Comparison of ENCODE assay signal across 21 cellular contexts in genomic region chr2:163884416-163884815, GRCh38.
"Had no signal": no experiment of that assay in that cellular context is flagged by ENCODE, and none has a peak within 500 bp of the region (broad histone marks: within the 10 kb centered on the region; RNA-seq: fewer than 3 reads in every experiment).

No MANE protein-coding gene starts in this region.

- H3K27me3 Mint-ChIP-seq: activated B cell treated with CpG ODN at 0.5 μM for 24 hours; activated CD8-positive, alpha-beta T cell treated with anti-CD3 and anti-CD28 coated beads for 36 hours; activated T-helper 17 cell treated with anti-CD3 and anti-CD28 coated beads, Interleukin-2, amount 50 U/mL, for 72 hours; naive B cell had no signal

- H3K4me1 Mint-ChIP-seq: activated B cell treated with CpG ODN at 0.5 μM for 24 hours; activated T-helper 17 cell treated with anti-CD3 and anti-CD28 coated beads, Interleukin-2, amount 50 U/mL, for 72 hours; endodermal cell; mesothelial cell of epicardium; naive B cell; neural crest cell; stimulated activated effector memory CD8-positive, alpha-beta T cell treated with anti-CD3 and anti-CD28 coated beads, Interleukin-12 subunit alpha, Interleukin-12 subunit beta, amount 100 ng/mL, for 72 hours had no signal

- H3K27ac Mint-ChIP-seq: activated B cell treated with CpG ODN at 0.5 μM for 24 hours; activated CD8-positive, alpha-beta T cell treated with anti-CD3 and anti-CD28 coated beads for 36 hours; activated T-helper 17 cell treated with anti-CD3 and anti-CD28 coated beads, Interleukin-2, amount 50 U/mL, for 72 hours; endodermal cell; mesothelial cell of epicardium; naive B cell; stimulated activated effector memory CD8-positive, alpha-beta T cell treated with anti-CD3 and anti-CD28 coated beads, Interleukin-12 subunit alpha, Interleukin-12 subunit beta, amount 100 ng/mL, for 72 hours had no signal

- H3K36me3 Mint-ChIP-seq: mesothelial cell of epicardium; naive B cell; stimulated activated effector memory CD8-positive, alpha-beta T cell treated with anti-CD3 and anti-CD28 coated beads, Interleukin-12 subunit alpha, Interleukin-12 subunit beta, amount 100 ng/mL, for 72 hours had no signal

- H3K4me3 Mint-ChIP-seq: activated B cell treated with CpG ODN at 0.5 μM for 24 hours; activated CD8-positive, alpha-beta T cell treated with anti-CD3 and anti-CD28 coated beads for 36 hours; activated T-helper 17 cell treated with anti-CD3 and anti-CD28 coated beads, Interleukin-2, amount 50 U/mL, for 72 hours; endodermal cell; mesothelial cell of epicardium; naive B cell; neural crest cell; stimulated activated effector memory CD8-positive, alpha-beta T cell treated with anti-CD3 and anti-CD28 coated beads, Interleukin-12 subunit alpha, Interleukin-12 subunit beta, amount 100 ng/mL, for 72 hours had no signal

- H3K9me3 Mint-ChIP-seq: activated B cell treated with CpG ODN at 0.5 μM for 24 hours, endodermal cell had no signal

- ATAC-seq: activated CD8-positive, alpha-beta T cell treated with anti-CD3 and anti-CD28 coated beads for 36 hours; activated T-helper 17 cell treated with anti-CD3 and anti-CD28 coated beads, Interleukin-2, amount 50 U/mL, for 72 hours; body of pancreas; lower lobe of right lung; right lobe of liver; stimulated activated effector memory CD8-positive, alpha-beta T cell treated with anti-CD3 and anti-CD28 coated beads, Interleukin-12 subunit alpha, Interleukin-12 subunit beta, amount 100 ng/mL, for 72 hours had no signal

- DNase-seq: activated B cell treated with CpG ODN at 0.5 μM for 24 hours; activated CD4-positive, alpha-beta T cell treated with anti-CD3 and anti-CD28 coated beads for 4 hours; activated CD8-positive, alpha-beta T cell treated with anti-CD3 and anti-CD28 coated beads for 36 hours; activated naive CD4-positive, alpha-beta T cell treated with Interleukin-2 at 50 U/mL for 16 hours; activated T-cell treated with anti-CD3 and anti-CD28 coated beads, Interleukin-2, amount 50 U/mL, for 1 hour; body of pancreas; caudate nucleus; dorsolateral prefrontal cortex; endodermal cell; hypothalamus; lower lobe of right lung; naive B cell; right lobe of liver; stimulated activated CD4-positive, alpha-beta T cell treated with anti-CD3 and anti-CD28 coated beads, Interleukin-4, amount 100 ng/mL, for 24 hours had no signal

- FAIRE-seq: colon, frontal cortex, keratinocyte had no signal
